ENCODE assay signal across 8 cellular contexts in genomic region chr6:138403801-138404665, GRCh38. TPM values are rescaled to one million over a fixed set of nuclear protein-coding genes. Genes with fewer than 3 reads are reported as not detected.
DNase-seq lines count a peak whose midpoint lies in the region; ATAC-seq and TF ChIP-seq lines count a peak whose summit lies in the region.

A gene with protein sequence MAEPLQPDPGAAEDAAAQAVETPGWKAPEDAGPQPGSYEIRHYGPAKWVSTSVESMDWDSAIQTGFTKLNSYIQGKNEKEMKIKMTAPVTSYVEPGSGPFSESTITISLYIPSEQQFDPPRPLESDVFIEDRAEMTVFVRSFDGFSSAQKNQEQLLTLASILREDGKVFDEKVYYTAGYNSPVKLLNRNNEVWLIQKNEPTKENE (plus strand): TSS chr6:138404223. CDS start chr6:138404496, 273 bp downstream.

- in situ Hi-C loops in SK-MEL-5 (cut with HindIII; ENCODE audit: low pct_unique_long_range_greater_than_20kb, low sequenced_read_pairs), result no loop called here

- peak within 1 kb of the TSS; percentile 64 to 97 (median 97) for H3K27ac ChIP-seq in gastroesophageal sphincter
- H3K27ac ChIP-seq in substantia nigra (ENCODE audit: low read depth, low read length, poor library complexity, severe bottlenecking), result peak within 1 kb of the TSS; percentile 78

- H3K4me1 ChIP-seq in gastroesophageal sphincter, result peaks cover 0 to 33% (median 0%) of the 10 kb centered on the region in 3 donors

- peak within 1 kb of the TSS; percentile 57 to 93 for H3K4me3 ChIP-seq in gastroesophageal sphincter

- no peaks in the 10 kb centered on the region for H3K9me3 ChIP-seq in gastroesophageal sphincter

- TF ChIP-seq CTCF in gastroesophageal sphincter (IDR thresholded peaks at IDR 0.05), result peak in 3 of 4 experiments; percentile 47 to 78 (median 58)

- DNase-seq in GF-D8 (lab: John Stamatoyannopoulos, UW) (peak; percentile 76), HEK293T (ENCODE audit: extremely low spot score) (peak; percentile 94), MV-4-11 (lab: John Stamatoyannopoulos, UW) (peak; percentile 90), SK-MEL-5 (ENCODE audit: low read depth, low spot score) (peak; percentile 76), non-pigmented ciliary epithelial cell (ENCODE audit: low read depth) (peak; percentile 24), substantia nigra (lab: John Stamatoyannopoulos, UW) (peak in 48 of 49 donors; percentile 9 to 90 (median 63))
- peak; percentile 92 for DNase-seq in activated naive CD4-positive, alpha-beta T cell treated with Interleukin-2 at 50 U/mL for 16 hours

- CTCF ChIA-PET in HEK293T (lab: Yijun Ruan, JAX), result interaction anchor here (0.6 to 2.5 kb wide), 11 partner anchors 8 to 397 kb away, joined by 3 to 9 read pairs (median 3); no protein-coding TSS in a partner anchor

- no peaks in the 10 kb centered on the region for H3K27me3 ChIP-seq in gastroesophageal sphincter

- POLR2A ChIA-PET in HEK293T (lab: Yijun Ruan, JAX), result interaction anchor here (1.0 kb wide), 2 partner anchors 26 to 143 kb away, joined by 3 read pairs; no protein-coding TSS in a partner anchor

- peak; percentile 73 to 81 for TF ChIP-seq POLR2A in gastroesophageal sphincter (IDR thresholded peaks at IDR 0.05)

- TF ChIP-seq EP300 in gastroesophageal sphincter (IDR thresholded peaks at IDR 0.05), result no peak

- H3K36me3 ChIP-seq in gastroesophageal sphincter, result peaks cover 0 to 35% of the 10 kb centered on the region in 2 donors

- ATAC-seq in gastroesophageal sphincter, result peak; percentile 96

- 0% methylated on average over 2 of the region's 92 CpGs for WGBS in gastroesophageal sphincter (ENCODE audit: low coverage in 1 of 2), 2 donors

TF ChIP-seq in HEK293T, 16 proteins besides CTCF, POLR2A, EP300 and RAD21:
- no peak for TF ChIP-seq FOXA1 (IDR thresholded peaks at IDR 0.05)
- peak; percentile 60 for TF ChIP-seq PKNOX1 (IDR thresholded peaks at IDR 0.05)
- TF ChIP-seq ELF4 (IDR thresholded peaks at IDR 0.05), result peak; percentile 54; the same call in 1 of the 2 replicates
- no peak for TF ChIP-seq ARNT (IDR thresholded peaks at IDR 0.05)
- TF ChIP-seq SP1 (IDR thresholded peaks at IDR 0.05), result no peak
- TF ChIP-seq LEF1 (IDR thresholded peaks at IDR 0.05; ENCODE audit: borderline replicate concordance), result 0 out of 2 replicates have a peak, but pooled peaks have one; percentile 46
- TF ChIP-seq HDGF (IDR thresholded peaks at IDR 0.05; ENCODE audit: borderline replicate concordance), result no peak
- no peak for TF ChIP-seq BHLHE40 (IDR thresholded peaks at IDR 0.05; ENCODE audit: borderline replicate concordance)
- no peak for TF ChIP-seq NFRKB (IDR thresholded peaks at IDR 0.05)
- TF ChIP-seq CTBP1 (IDR thresholded peaks at IDR 0.05; ENCODE audit: borderline replicate concordance), result peak; percentile 66; the same call in 1 of the 2 replicates
- no peak; the same call in 1 of the 2 replicates for TF ChIP-seq FOXM1 (IDR thresholded peaks at IDR 0.05; ENCODE audit: borderline replicate concordance)
- TF ChIP-seq TARDBP (IDR thresholded peaks at IDR 0.05), result no peak
- TF ChIP-seq L3MBTL2 (conservative IDR thresholded peaks at IDR 0.05), result peak; percentile 63; the same call in 1 of the 2 replicates
- no peak for TF ChIP-seq SUZ12 (IDR thresholded peaks at IDR 0.05)
- TF ChIP-seq FOXK2 (IDR thresholded peaks at IDR 0.05), result no peak
- no peak for TF ChIP-seq ZNF384 (IDR thresholded peaks at IDR 0.05)

RNA-seq across cellular contexts. Expression of the gene that starts here (rescaled TPM):
- total RNA-seq in SK-MEL-5 (2014; rRNA removed; shearing (Covaris generic)), result 17.0 and 22.9 TPM in 2 replicates
- polyA plus RNA-seq in SK-MEL-5 (2015; cell fraction: cytosol; rRNA removed), result 13.7 and 18.6 TPM in 2 replicates
- polyA plus RNA-seq in SK-MEL-5 (2015; cell fraction: nucleus; rRNA removed), result 1.9 and 6.5 TPM in 2 replicates
- 100 to 1,000 TPM in 1 of 4 donors, 10 to 100 TPM in 3; 71.1 to 105 (median 77.8) TPM for total RNA-seq in gastroesophageal sphincter

Comparison
In these comparisons a context has a peak if more than half of its experiments do, and no peak if none do; other contexts are left out.
1. Peak in every context shown above with its lines: DNase-seq, ATAC-seq, H3K4me3 ChIP-seq and H3K27ac ChIP-seq.
2. DNase-seq: peak in every context shown above with its lines; median percentile 94 in HEK293T; 92 in activated naive CD4-positive, alpha-beta T cell treated with Interleukin-2 at 50 U/mL for 16 hours; 90 in MV-4-11; 76 in GF-D8; 76 in SK-MEL-5; 63 in substantia nigra; 24 in non-pigmented ciliary epithelial cell.